Comparison of ENCODE assay signal across 12 cellular contexts in genomic region chr16:46911038-46911437, GRCh38. TPM values are rescaled to one million over a fixed set of nuclear protein-coding genes. Genes with fewer than 3 reads are reported as not detected.
A peak's percentile ranks its signal among the peaks of the same experiment; 100 is the strongest.
DNase-seq lines count a peak whose midpoint lies in the region; ATAC-seq and TF ChIP-seq lines count a peak whose summit lies in the region.
"Had no signal": no experiment of that assay in that cellular context is flagged by ENCODE, and none has a peak within 500 bp of the region (broad histone marks: within the 10 kb centered on the region; RNA-seq: fewer than 3 reads in every experiment).

No MANE protein-coding gene starts in this region.

- no peaks in the 10 kb centered on the region for H3K27me3 Mint-ChIP-seq in naive B cell
- H3K27me3 Mint-ChIP-seq: T-cell had no signal

- H3K36me3 Mint-ChIP-seq in naive B cell = no peaks in the 10 kb centered on the region
- H3K36me3 Mint-ChIP-seq: T-cell had no signal

- no peak for TF ChIP-seq POLR2A in adrenal gland (IDR thresholded peaks at IDR 0.05)

- TF ChIP-seq CTCF in adrenal gland (IDR thresholded peaks at IDR 0.05) = no peak

- WGBS in adrenal gland, 4 donors = 66 to 73% (median 71%) methylated on average over 3 of the region's 3 CpGs

- no peak overlapping the region for H3K27ac ChIP-seq in adrenal gland

- peak; percentile 24 for DNase-seq in naive B cell
- DNase-seq in adrenal gland = no peak
- no peak for DNase-seq in DMS 273 treated with DMSO at 0.1 percent for 48 hours (lab: John Stamatoyannopoulos, UW)
- no peak for DNase-seq in DMS153 treated with DMSO at 0.1 percent for 48 hours (lab: John Stamatoyannopoulos, UW; ENCODE audit: unreplicated experiment)
- DNase-seq in NCI-H82 (lab: John Stamatoyannopoulos, UW) = no peak
- DNase-seq: endodermal cell, NCI-H2081, occipital lobe, T-cell had no signal

- H3K36me3 ChIP-seq in adrenal gland (replicated peaks in 1 of 2) = no peaks in the 10 kb centered on the region

- H3K9me3 ChIP-seq in adrenal gland (replicated peaks in 1 of 3) = no peaks in the 10 kb centered on the region

- peaks cover 5 to 6% of the 10 kb centered on the region in 2 donors for H3K4me1 ChIP-seq in adrenal gland (replicated peaks in 1 of 2)

- H3K27ac Mint-ChIP-seq in naive B cell = peak overlapping the region in 5 of 6 donors; percentile 34 to 73 (median 47)
- H3K27ac Mint-ChIP-seq: endodermal cell, T-cell had no signal

- peaks cover 29 to 68% (median 36%) of the 10 kb centered on the region in 3 donors for H3K4me1 Mint-ChIP-seq in naive B cell

- ATAC-seq in GM18873 (IDR thresholded peaks at IDR 0.05; ENCODE audit: low FRiP score, unreplicated experiment) (peak; percentile 60), GM21825 (IDR thresholded peaks at IDR 0.05; ENCODE audit: unreplicated experiment) (peak; percentile 48), HG03520 (IDR thresholded peaks at IDR 0.05; ENCODE audit: unreplicated experiment) (peak; percentile 58), naive B cell (ENCODE audit: low read depth in 2 of 2) (peak; percentile 15 to 53)
- ATAC-seq: T-cell had no signal

- no peak overlapping the region for H3K4me3 ChIP-seq in adrenal gland

- H3K27me3 ChIP-seq in adrenal gland = no peaks in the 10 kb centered on the region

- no peaks in the 10 kb centered on the region for H3K9me3 Mint-ChIP-seq in naive B cell
- H3K9me3 Mint-ChIP-seq: endodermal cell, T-cell had no signal

- H3K4me3 Mint-ChIP-seq in naive B cell = peak overlapping the region in 7 of 8 donors; percentile 4 to 79 (median 61)
- H3K4me3 Mint-ChIP-seq: endodermal cell, T-cell had no signal

- intact Hi-C loops in adrenal gland (cut with DNase I) = loop anchor here in 1 of 2 donors (5.0 kb wide), 1 partner anchor 59 kb away; no protein-coding TSS in a partner anchor

RNA-seq across cellular contexts. Expression of gene GPT2, which starts 26.9 kb away (rescaled TPM):
- polyA plus RNA-seq in naive B cell (ENCODE audit: low read depth in 6 of 6) (1 to 10 TPM; 1.4 to 3.5 (median 1.8) TPM), adrenal gland (10 to 100 TPM; 10.9 to 15.9 (median 14.9) TPM)
- 10 to 100 TPM; 15.1 to 70.8 (median 25.5) TPM for total RNA-seq in adrenal gland
